Comparison of ENCODE assay signal across 22 cellular contexts in the genomic region with DNA sequence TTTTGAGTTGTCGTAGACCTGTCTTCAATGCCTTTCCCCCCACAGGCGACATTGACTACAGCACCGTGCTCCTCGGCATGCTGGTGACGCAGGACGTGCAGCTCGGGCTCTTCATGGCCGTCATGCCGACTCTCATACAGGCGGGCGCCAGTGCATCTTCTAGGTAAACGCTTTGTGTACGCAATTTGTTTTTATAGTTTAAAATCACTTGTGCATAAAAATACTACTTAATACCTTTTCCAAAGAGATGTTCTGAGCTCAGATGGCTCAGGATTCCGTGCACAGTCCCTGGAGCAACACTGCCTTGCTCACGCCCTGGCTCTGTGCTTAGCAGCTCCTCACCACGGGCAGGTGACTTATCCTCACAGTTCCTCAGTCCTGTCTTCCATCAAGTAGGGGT. TPM values are rescaled to one million over a fixed set of nuclear protein-coding genes. Genes with fewer than 3 reads are reported as not detected.
A peak's percentile ranks its signal among the peaks of the same experiment; 100 is the strongest.
DNase-seq lines count a peak whose midpoint lies in the region; ATAC-seq and TF ChIP-seq lines count a peak whose summit lies in the region.
"Had no signal": no experiment of that assay in that cellular context is flagged by ENCODE, and none has a peak within 500 bp of the region (broad histone marks: within the 10 kb centered on the region; RNA-seq: fewer than 3 reads in every experiment).

No MANE protein-coding gene starts in this region.

- peaks cover 68% of the 10 kb centered on the region for H3K36me3 ChIP-seq in RWPE2 (ENCODE audit: low read depth)
- H3K36me3 ChIP-seq: BE2C had no signal

- H3K4me1 ChIP-seq in RWPE2 (ENCODE audit: insufficient read depth, poor library complexity, severe bottlenecking), result no peaks in the 10 kb centered on the region
- H3K4me1 ChIP-seq: A549, BE2C had no signal

- intact Hi-C loops in sciatic nerve (cut with DNase I), result no loop called here

- H3K27ac ChIP-seq in RWPE2 (ENCODE audit: poor library complexity, severe bottlenecking), result no peak overlapping the region
- H3K27ac ChIP-seq: A549; BLaER1 treated with 17β-estradiol and CSF1 and Interleukin-3, amounts not matched to agents 10 nM and 100 nM; GM23248 had no signal

- ATAC-seq in RWPE2 (ENCODE audit: low read depth) (no peak), left lobe of liver (no peak), sciatic nerve (no peak)
- ATAC-seq: A549, GM12878 had no signal

- H3K27me3 ChIP-seq in RWPE2 (ENCODE audit: insufficient read depth, poor library complexity, severe bottlenecking), result no peaks in the 10 kb centered on the region
- H3K27me3 ChIP-seq: BE2C; BLaER1 treated with 17β-estradiol and CSF1 and Interleukin-3, amounts not matched to agents 10 nM and 100 nM had no signal

- no peak overlapping the region for H3K4me3 ChIP-seq in RWPE2 (ENCODE audit: severe bottlenecking)
- H3K4me3 ChIP-seq: A549; BLaER1 treated with 17β-estradiol and CSF1 and Interleukin-3, amounts not matched to agents 10 nM and 100 nM; GM12878; GM23248 had no signal

- TF ChIP-seq CTCF in RWPE2 (IDR thresholded peaks at IDR 0.05; ENCODE audit: poor library complexity, severe bottlenecking), result no peak

- DNase-seq in RWPE2 (ENCODE audit: low spot score) (peak; percentile 25), left lobe of liver (ENCODE audit: low spot score) (peak; percentile 19), sciatic nerve (ENCODE audit: low spot score) (peak; percentile 34), NCI-H2107 (lab: John Stamatoyannopoulos, UW) (no peak), NCI-H146 (lab: John Stamatoyannopoulos, UW) (no peak), SHP77 treated with DMSO at 0.1 percent for 48 hours (lab: John Stamatoyannopoulos, UW) (no peak)
- DNase-seq: 8988T; ACHN; AML-193; BE2C; CD4-positive, alpha-beta T cell; CD8-positive, alpha-beta memory T cell; DMS 273 treated with DMSO at 0.1 percent for 48 hours; DMS79; EL; GDM1; GM23248; H7; HCEC 1CT had no signal

- H3K9me3 ChIP-seq in RWPE2 (ENCODE audit: severe bottlenecking), result no peaks in the 10 kb centered on the region
- H3K9me3 ChIP-seq: A549, BE2C had no signal

RNA-seq across cellular contexts. Expression of a gene that starts 30.1 kb away (rescaled TPM):
- total RNA-seq in left lobe of liver, result 10.0 TPM
- total RNA-seq in sciatic nerve, result 28.3 TPM

Comparison
In these comparisons a context has a peak if more than half of its experiments do, and no peak if none do; other contexts are left out.
1. DNase-seq: peak in RWPE2 (single experiment), left lobe of liver (single experiment) and sciatic nerve (single experiment); none in NCI-H2107 (single experiment), NCI-H146 (single experiment) and SHP77 treated with DMSO at 0.1 percent for 48 hours (single experiment).